17 cellular contexts compared by ENCODE assay signal in the genomic region with DNA sequence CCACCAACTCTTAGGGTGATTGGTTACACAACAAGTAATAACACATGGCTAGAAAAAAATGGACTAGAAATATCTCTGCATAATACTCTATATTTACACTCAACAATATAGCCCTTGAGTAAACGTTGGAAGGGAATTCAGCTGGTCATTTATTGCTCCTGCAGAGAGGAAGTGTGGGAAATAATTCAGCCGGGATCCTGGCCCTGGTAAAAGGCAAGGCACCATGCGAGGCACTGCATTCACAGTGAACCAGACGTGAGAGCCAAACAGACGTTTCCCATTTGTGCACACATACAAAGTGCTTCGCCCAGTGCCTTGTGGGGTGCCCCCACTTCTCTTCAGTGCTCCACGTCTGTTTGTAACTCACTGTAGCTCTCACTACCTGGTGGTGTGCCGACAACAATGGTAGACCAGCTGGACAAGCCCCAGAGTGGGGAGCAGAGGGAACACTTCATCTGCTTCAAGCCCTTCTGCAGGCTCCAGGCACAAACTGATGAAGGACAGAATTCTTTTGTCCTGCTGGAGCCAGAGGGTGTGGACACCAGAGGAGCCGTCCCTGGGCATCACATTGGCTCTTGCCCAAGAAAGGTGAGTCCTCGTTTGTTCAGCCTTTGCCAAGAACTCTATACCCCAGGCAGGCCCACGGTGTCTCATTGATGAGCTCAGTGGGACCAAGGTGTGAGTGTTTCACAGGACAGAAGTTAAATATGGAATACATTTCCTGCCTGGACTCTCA. TPM values are rescaled to one million over a fixed set of nuclear protein-coding genes. Genes with fewer than 3 reads are reported as not detected.
DNase-seq lines count a peak whose midpoint lies in the region; TF ChIP-seq lines count a peak whose summit lies in the region.
"Had no signal": no experiment of that assay in that cellular context is flagged by ENCODE, and none has a peak within 500 bp of the region (broad histone marks: within the 10 kb centered on the region; RNA-seq: fewer than 3 reads in every experiment).

No MANE protein-coding gene starts in this region.

- no peak overlapping the region for H3K27ac Mint-ChIP-seq in chondrocyte (ENCODE audit: unreplicated experiment)
- H3K27ac Mint-ChIP-seq: CD4-positive, CD25-positive, alpha-beta regulatory T cell; T-cell had no signal

- H3K4me3 ChIP-seq in Peyer's patch = no peak overlapping the region
- H3K4me3 ChIP-seq: SJCRH30 had no signal

- H3K27me3 Mint-ChIP-seq in chondrocyte (ENCODE audit: low read depth) = peaks cover 3% of the 10 kb centered on the region
- H3K27me3 Mint-ChIP-seq: CD4-positive, CD25-positive, alpha-beta regulatory T cell had no signal

- H3K27me3 ChIP-seq in Peyer's patch = no peaks in the 10 kb centered on the region
- H3K27me3 ChIP-seq: SJCRH30 had no signal

- H3K9me3 ChIP-seq in Peyer's patch = no peaks in the 10 kb centered on the region
- H3K9me3 ChIP-seq: SJCRH30 had no signal

- no peaks in the 10 kb centered on the region for H3K4me1 ChIP-seq in Peyer's patch
- H3K4me1 ChIP-seq: SJCRH30 had no signal

- TF ChIP-seq CTCF in chondrocyte (IDR thresholded peaks at IDR 0.05) (no peak), Peyer's patch (IDR thresholded peaks at IDR 0.05) (no peak)

- no peaks in the 10 kb centered on the region for H3K9me3 Mint-ChIP-seq in chondrocyte (ENCODE audit: low read depth)
- H3K9me3 Mint-ChIP-seq: CD4-positive, CD25-positive, alpha-beta regulatory T cell had no signal

- no peaks in the 10 kb centered on the region for H3K36me3 ChIP-seq in Peyer's patch
- H3K36me3 ChIP-seq: SJCRH30 had no signal

- TF ChIP-seq POLR2A in Peyer's patch (IDR thresholded peaks at IDR 0.05) = no peak

- H3K27ac ChIP-seq in Peyer's patch = no peak overlapping the region
- H3K27ac ChIP-seq: KMS-11, SJCRH30 had no signal

- DNase-seq in NCI-H1092 treated with DMSO at 0.1 percent for 48 hours (lab: John Stamatoyannopoulos, UW) (peak; percentile 57), NCI-H345 treated with DMSO at 0.1 percent for 48 hours (lab: John Stamatoyannopoulos, UW; ENCODE audit: unreplicated experiment) (peak; percentile 57), chondrocyte (ENCODE audit: low spot score) (peak; percentile 69), mesenteric fat pad (ENCODE audit: low spot score) (peak; percentile 51), HCEC 1CT (no peak), NCI-H1436 treated with DMSO at 0.1 percent for 48 hours (lab: John Stamatoyannopoulos, UW) (no peak), NCI-H146 (lab: John Stamatoyannopoulos, UW) (no peak), Peyer's patch (no peak)
- DNase-seq: CD4-positive, CD25-positive, alpha-beta regulatory T cell; DMS79 treated with DMSO at 0.1 percent for 48 hours; H7; IMR-90; NCI-H187; NCI-H510A treated with DMSO at 0.1 percent for 48 hours; SJCRH30 had no signal

- H3K36me3 Mint-ChIP-seq in chondrocyte (ENCODE audit: low read depth) = peaks cover 6% of the 10 kb centered on the region
- H3K36me3 Mint-ChIP-seq: CD4-positive, CD25-positive, alpha-beta regulatory T cell; T-cell had no signal

- H3K4me3 Mint-ChIP-seq in chondrocyte (ENCODE audit: unreplicated experiment) = no peak overlapping the region
- H3K4me3 Mint-ChIP-seq: CD4-positive, CD25-positive, alpha-beta regulatory T cell; T-cell had no signal

- no peaks in the 10 kb centered on the region for H3K4me1 Mint-ChIP-seq in chondrocyte (ENCODE audit: low read depth)

RNA-seq across cellular contexts. Expression of a gene that starts 18.8 kb away (rescaled TPM):
- 5.6 to 16.4 TPM (median 6.1 TPM) in 3 replicates for total RNA-seq in chondrocyte
- total RNA-seq in mesenteric fat pad = 0.77 TPM
- total RNA-seq in Peyer's patch = 1 to 10 TPM in 1 of 4 donors, under 1 TPM in 1, not detected in 2; 0.76 to 1.7 TPM
- total RNA-seq: CD4-positive, CD25-positive, alpha-beta regulatory T cell; IMR-90; SJCRH30; T-cell had no signal

Comparison
In these comparisons a context has a peak if more than half of its experiments do, and no peak if none do; other contexts are left out.
1. DNase-seq: peak in NCI-H1092 treated with DMSO at 0.1 percent for 48 hours (single experiment), NCI-H345 treated with DMSO at 0.1 percent for 48 hours (single experiment), chondrocyte (single experiment) and mesenteric fat pad (single experiment); none in HCEC 1CT (single experiment), NCI-H1436 treated with DMSO at 0.1 percent for 48 hours (single experiment), NCI-H146 (single experiment) and Peyer's patch (0 of 3).